ENCODE assay signal across 8 cellular contexts in the genomic region with DNA sequence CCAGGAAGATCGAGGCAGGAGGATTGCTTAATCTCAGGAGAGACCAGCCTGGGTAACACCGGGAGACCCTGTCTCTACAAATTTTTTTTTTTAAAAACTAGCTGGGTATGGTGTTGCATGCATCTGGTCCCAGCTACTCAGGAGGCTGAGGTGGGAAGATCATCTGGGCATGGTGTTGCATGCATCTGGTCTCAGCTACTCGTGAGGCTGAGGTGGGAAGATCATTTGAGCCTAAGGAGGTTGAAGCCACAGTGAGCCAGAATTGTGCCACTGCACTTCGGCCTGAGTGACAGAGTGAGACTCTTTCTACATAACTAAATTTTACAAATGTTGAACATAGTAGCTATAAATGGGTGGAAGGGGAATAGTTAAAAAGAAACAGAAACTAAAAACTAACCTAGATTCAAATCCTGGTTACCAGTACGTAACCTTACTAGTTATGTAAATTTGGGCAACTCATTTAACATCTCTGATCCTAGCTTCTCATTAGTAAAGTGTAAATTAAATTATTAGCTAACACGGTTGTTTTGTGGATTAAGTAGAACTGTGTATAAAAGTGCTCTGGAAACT. TPM values are rescaled to one million over a fixed set of nuclear protein-coding genes. Genes with fewer than 3 reads are reported as not detected.
DNase-seq lines count a peak whose midpoint lies in the region; ATAC-seq, FAIRE-seq and TF ChIP-seq lines count a peak whose summit lies in the region.

No MANE protein-coding gene starts in this region.

- no peak overlapping the region for H2BK5ac ChIP-seq in mesendoderm (ENCODE audit: low read length)

- no peak overlapping the region for H2BK15ac ChIP-seq in mesendoderm (replicated peaks; ENCODE audit: low read depth)

- H3K27ac ChIP-seq in mesendoderm (ENCODE audit: low read depth, low read length) = no peak overlapping the region

- FAIRE-seq in GM18507 (lab: Jason Lieb, UNC) = peak; percentile 55

- H3K27me3 ChIP-seq in mesendoderm (ENCODE audit: insufficient read depth, low read length, poor library complexity) = no peaks in the 10 kb centered on the region

- H4K5ac ChIP-seq in mesendoderm (ENCODE audit: low read length) = no peak overlapping the region

- H3K9ac ChIP-seq in mesendoderm (ENCODE audit: low read length) = no peak overlapping the region

- H3K9me3 ChIP-seq in mucosa of descending colon = no peaks in the 10 kb centered on the region

- no peak overlapping the region for H3K56ac ChIP-seq in mesendoderm (ENCODE audit: low read length)

- H3K4me3 ChIP-seq in mesendoderm (ENCODE audit: low read length) (no peak overlapping the region), mucosa of descending colon (no peak overlapping the region)

- no peaks in the 10 kb centered on the region for H3K79me2 ChIP-seq in mesendoderm (ENCODE audit: control insufficient read depth, insufficient read depth, low read length)

- H3K36me3 ChIP-seq in mesendoderm (ENCODE audit: control insufficient read depth, insufficient read depth, low read length) (no peaks in the 10 kb centered on the region), mucosa of descending colon (ENCODE audit: low read depth) (no peaks in the 10 kb centered on the region)

- peaks cover 6% of the 10 kb centered on the region for H3K4me1 ChIP-seq in mesendoderm (ENCODE audit: control insufficient read depth, low read depth, low read length)
- no peaks in the 10 kb centered on the region for H3K4me1 ChIP-seq in mucosa of descending colon (ENCODE audit: low read depth)

- H3K4ac ChIP-seq in mesendoderm (ENCODE audit: low read depth, low read length) = no peak overlapping the region

- no peaks in the 10 kb centered on the region for H3K79me1 ChIP-seq in mesendoderm (ENCODE audit: low read length)

- ATAC-seq in GM19455 (IDR thresholded peaks at IDR 0.05; ENCODE audit: unreplicated experiment) (peak; percentile 74), HG02870 (IDR thresholded peaks at IDR 0.05; ENCODE audit: unreplicated experiment) (peak; percentile 81), HG03575 (IDR thresholded peaks at IDR 0.05; ENCODE audit: extremely low read depth, insufficient number of reproducible peaks, low FRiP score, unreplicated experiment) (peak; percentile 74), mucosa of descending colon (no peak)

- no peak overlapping the region for H3K18ac ChIP-seq in mesendoderm (ENCODE audit: low read length)

- no peak overlapping the region for H3K4me2 ChIP-seq in mesendoderm (ENCODE audit: low read length)

- no peak for TF ChIP-seq CTCF in mucosa of descending colon (IDR thresholded peaks at IDR 0.05)

- 100% methylated on average over 1 of the region's 6 CpGs for WGBS in mesendoderm (ENCODE audit: extremely low coverage, insufficient coverage, low lambda C conversion rate)

- H3K23ac ChIP-seq in mesendoderm (ENCODE audit: low read length) = no peak overlapping the region

- intact Hi-C loops in mucosa of descending colon (cut with DNase I, micrococcal nuclease) = no loop called here

- H2BK120ac ChIP-seq in mesendoderm (ENCODE audit: low read depth, low read length) = no peak overlapping the region

- no peak overlapping the region for H2AK5ac ChIP-seq in mesendoderm (ENCODE audit: low read length)

- DNase-seq in GM18507 (ENCODE audit: extremely low spot score, insufficient read length, low read depth) (no peak), mesendoderm (no peak), cortex of kidney (lab: John Stamatoyannopoulos, UW) (no peak), SK-N-DZ (ENCODE audit: low spot score) (no peak), mucosa of descending colon (no peak)

- no peak overlapping the region for H4K8ac ChIP-seq in mesendoderm (ENCODE audit: low read depth, low read length)

RNA-seq across cellular contexts. Expression of a gene that starts 41.7 kb away (rescaled TPM):
- 8.5 TPM for polyA plus RNA-seq in mesendoderm (2013, experiment 1 of 2)
- polyA plus RNA-seq in mesendoderm (2013, experiment 2 of 2) = 8.6 TPM
- polyA plus RNA-seq in SK-N-DZ (2014; cell fraction: cytosol; rRNA removed) = 17.4 and 19.5 TPM in 2 replicates
- 59.6 and 81.6 TPM in 2 replicates for polyA plus RNA-seq in SK-N-DZ (2014; cell fraction: nucleus; rRNA removed)
- 10 to 100 TPM; 20.6 to 31.9 (median 27.8) TPM for total RNA-seq in mucosa of descending colon
